In the genomic region with DNA sequence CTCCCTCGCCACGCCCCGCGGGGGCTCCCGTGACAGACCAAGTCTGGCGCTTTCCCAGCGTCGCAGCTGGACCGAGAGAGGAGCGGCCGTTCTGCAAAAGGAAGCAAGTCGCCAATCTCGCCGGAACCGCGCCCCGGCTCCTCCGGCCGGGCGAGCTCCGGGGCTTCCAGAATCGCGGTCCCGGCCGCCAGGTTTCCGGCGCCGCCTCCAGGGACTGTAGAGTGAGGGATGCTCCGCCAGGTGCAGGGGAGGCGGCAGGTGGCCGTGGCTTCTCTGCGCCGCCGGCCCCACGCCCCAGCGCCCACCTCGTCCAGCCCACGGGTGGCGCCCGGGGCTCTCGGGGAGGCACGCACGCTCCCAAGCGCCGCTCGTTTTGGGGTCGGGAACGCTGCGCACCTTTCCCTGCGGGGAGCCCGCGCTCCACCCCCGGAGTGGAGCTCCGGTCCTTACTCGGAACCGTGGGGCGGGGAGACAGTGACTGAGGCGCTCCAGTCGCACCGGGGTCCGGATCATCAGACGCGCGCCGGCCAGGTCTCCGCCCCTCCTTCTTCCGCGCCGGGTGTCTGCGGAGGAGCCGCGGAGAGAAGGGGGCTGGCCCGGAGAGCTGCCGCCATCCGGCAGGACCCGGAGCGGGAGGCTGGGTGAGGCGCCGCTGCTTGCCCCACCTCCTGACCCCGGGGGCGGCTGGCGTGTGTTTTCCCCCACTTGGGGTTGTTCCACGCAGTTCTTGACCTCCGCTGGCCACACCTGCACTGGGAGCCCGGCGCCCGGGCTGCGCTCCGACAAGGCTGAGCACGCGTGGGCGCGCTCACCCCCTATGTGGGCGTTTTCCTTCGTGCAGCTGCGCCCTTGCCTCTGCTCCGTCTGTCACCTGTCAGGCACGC, we compare ENCODE assay signal across 7 cellular contexts.
DNase-seq lines count a peak whose midpoint lies in the region; ATAC-seq lines count a peak whose summit lies in the region.

A gene with protein sequence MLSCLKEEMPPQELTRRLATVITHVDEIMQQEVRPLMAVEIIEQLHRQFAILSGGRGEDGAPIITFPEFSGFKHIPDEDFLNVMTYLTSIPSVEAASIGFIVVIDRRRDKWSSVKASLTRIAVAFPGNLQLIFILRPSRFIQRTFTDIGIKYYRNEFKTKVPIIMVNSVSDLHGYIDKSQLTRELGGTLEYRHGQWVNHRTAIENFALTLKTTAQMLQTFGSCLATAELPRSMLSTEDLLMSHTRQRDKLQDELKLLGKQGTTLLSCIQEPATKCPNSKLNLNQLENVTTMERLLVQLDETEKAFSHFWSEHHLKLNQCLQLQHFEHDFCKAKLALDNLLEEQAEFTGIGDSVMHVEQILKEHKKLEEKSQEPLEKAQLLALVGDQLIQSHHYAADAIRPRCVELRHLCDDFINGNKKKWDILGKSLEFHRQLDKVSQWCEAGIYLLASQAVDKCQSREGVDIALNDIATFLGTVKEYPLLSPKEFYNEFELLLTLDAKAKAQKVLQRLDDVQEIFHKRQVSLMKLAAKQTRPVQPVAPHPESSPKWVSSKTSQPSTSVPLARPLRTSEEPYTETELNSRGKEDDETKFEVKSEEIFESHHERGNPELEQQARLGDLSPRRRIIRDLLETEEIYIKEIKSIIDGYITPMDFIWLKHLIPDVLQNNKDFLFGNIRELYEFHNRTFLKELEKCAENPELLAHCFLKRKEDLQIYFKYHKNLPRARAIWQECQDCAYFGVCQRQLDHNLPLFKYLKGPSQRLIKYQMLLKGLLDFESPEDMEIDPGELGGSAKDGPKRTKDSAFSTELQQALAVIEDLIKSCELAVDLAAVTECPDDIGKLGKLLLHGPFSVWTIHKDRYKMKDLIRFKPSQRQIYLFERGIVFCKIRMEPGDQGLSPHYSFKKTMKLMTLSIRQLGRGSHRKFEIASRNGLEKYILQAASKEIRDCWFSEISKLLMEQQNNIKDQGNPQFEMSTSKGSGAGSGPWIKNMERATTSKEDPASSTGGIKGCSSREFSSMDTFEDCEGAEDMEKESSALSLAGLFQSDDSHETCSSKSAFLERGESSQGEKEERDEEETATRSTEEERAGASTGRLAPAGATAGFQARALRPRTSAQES (minus strand): TSS at position 480 of the 884 bp plus-strand sequence. CDS start 642 bp downstream, outside the sequence.

- H3K9ac ChIP-seq in endocrine pancreas (ENCODE audit: control insufficient read depth, insufficient read depth, low read length), result peak within 1 kb of the TSS; percentile 96

- ATAC-seq in GM18861 (IDR thresholded peaks at IDR 0.05; ENCODE audit: unreplicated experiment), result peak; percentile 45
- peak; percentile 68 for ATAC-seq in HG03066 (IDR thresholded peaks at IDR 0.05; ENCODE audit: low read depth, unreplicated experiment)

- peak within 1 kb of the TSS; percentile 70 for H3K4me3 ChIP-seq in endocrine pancreas (ENCODE audit: control insufficient read depth, insufficient read depth, low read length)

- no peaks in the 10 kb centered on the region for H3K4me1 ChIP-seq in endocrine pancreas (ENCODE audit: control insufficient read depth, insufficient read depth, low read length)

- no peaks in the 10 kb centered on the region for H3K27me3 ChIP-seq in endocrine pancreas (ENCODE audit: control insufficient read depth, insufficient read depth, low read length)

- H3K9me3 ChIP-seq in endocrine pancreas (ENCODE audit: control insufficient read depth, low read length), result no peaks in the 10 kb centered on the region

- H3K36me3 ChIP-seq in endocrine pancreas (ENCODE audit: control insufficient read depth, insufficient read depth, low read length), result no peaks in the 10 kb centered on the region

- DNase-seq in NCI-H510A (lab: John Stamatoyannopoulos, UW) (peak; percentile 61), midbrain (lab: John Stamatoyannopoulos, UW) (peak; percentile 78)
- peak; percentile 54 to 57 (median 56) for DNase-seq in activated CD8-positive, alpha-beta memory T cell treated with anti-CD3 and anti-CD28 coated beads for 48 hours (ENCODE audit: low read depth in 2 of 3, low spot score in 2 of 3)
- peak; percentile 58 to 60 for DNase-seq in stimulated activated CD8-positive, alpha-beta memory T cell treated with anti-CD3 and anti-CD28 coated beads, Interleukin-15, amount 100 ng/mL, for 4 hours (ENCODE audit: low read depth in 2 of 2)

Comparison
In these comparisons a context has a peak if more than half of its experiments do, and no peak if none do; other contexts are left out.
1. Peak in every context shown above with its lines: DNase-seq, ATAC-seq and H3K4me3 ChIP-seq.